Comparison of ENCODE assay signal across 8 cellular contexts in genomic region chr4:76214269-76214628, GRCh38. TPM values are rescaled to one million over a fixed set of nuclear protein-coding genes. Genes with fewer than 3 reads are reported as not detected.
DNase-seq lines count a peak whose midpoint lies in the region; ATAC-seq and TF ChIP-seq lines count a peak whose summit lies in the region.

No MANE protein-coding gene starts in this region.

- CTCF ChIA-PET in A673 (lab: Charles Lee): no interaction called here

- H3K4me1 ChIP-seq in A673 (ENCODE audit: insufficient read depth, low read length, poor library complexity, severe bottlenecking): peaks cover 13% of the 10 kb centered on the region
- H3K4me1 ChIP-seq in Peyer's patch: peaks cover 4 to 60% (median 8%) of the 10 kb centered on the region in 4 donors
- H3K4me1 ChIP-seq in esophagus squamous epithelium: peaks cover 55 to 92% (median 72%) of the 10 kb centered on the region in 3 donors

- H3K36me3 ChIP-seq in A673 (ENCODE audit: insufficient read depth, low read length, poor library complexity, severe bottlenecking) (no peaks in the 10 kb centered on the region), Peyer's patch (peaks cover 0 to 2% (median 0%) of the 10 kb centered on the region in 3 donors), esophagus squamous epithelium (no peaks in the 10 kb centered on the region)

- ATAC-seq in GM19395 (IDR thresholded peaks at IDR 0.05; ENCODE audit: unreplicated experiment): peak; percentile 1

- POLR2A ChIA-PET in A673 (lab: Charles Lee; ENCODE audit: low non-redundant PET): no interaction called here

- H3K27me3 ChIP-seq in A673 (replicated peaks; ENCODE audit: insufficient read depth, low read depth, low read length, poor library complexity): no peaks in the 10 kb centered on the region
- no peaks in the 10 kb centered on the region for H3K27me3 ChIP-seq in Peyer's patch
- H3K27me3 ChIP-seq in esophagus squamous epithelium: no peaks in the 10 kb centered on the region

- 18 to 22% methylated on average over 5 of the region's 5 CpGs for WGBS in esophagus squamous epithelium, 2 donors

- H3K9me3 ChIP-seq in A673 (ENCODE audit: low read depth, low read length, poor library complexity, severe bottlenecking): no peaks in the 10 kb centered on the region
- no peaks in the 10 kb centered on the region for H3K9me3 ChIP-seq in Peyer's patch
- H3K9me3 ChIP-seq in esophagus squamous epithelium: no peaks in the 10 kb centered on the region

- H3K4me3 ChIP-seq in A673 (ENCODE audit: low read depth, low read length, poor library complexity, severe bottlenecking) (peak overlapping the region; percentile 61), Peyer's patch (peak overlapping the region; percentile 46 to 75 (median 72)), esophagus squamous epithelium (peak overlapping the region; percentile 81 to 96 (median 84)), retinal pigment epithelial cell (ENCODE audit: low read length) (peak overlapping the region; percentile 65)

- intact Hi-C loops in A673 (cut with micrococcal nuclease; ENCODE audit: unreplicated experiment): no loop called here
- intact Hi-C loops in esophagus squamous epithelium (cut with DNase I): no loop called here

- H3K27ac ChIP-seq in A673 (ENCODE audit: low read depth, low read length, poor library complexity, severe bottlenecking) (peak overlapping the region; percentile 77), Peyer's patch (peak overlapping the region; percentile 85 to 98 (median 92)), esophagus squamous epithelium (peak overlapping the region; percentile 98)

- DNase-seq in A673 (ENCODE audit: low spot score) (no peak), Peyer's patch (peak in 2 of 3 donors; percentile 52 to 64), esophagus squamous epithelium (lab: John Stamatoyannopoulos, UW) (no peak), retinal pigment epithelial cell (ENCODE audit: low read depth) (no peak), MV-4-11 (lab: John Stamatoyannopoulos, UW) (no peak)
- DNase-seq in NK-92 treated with Interleukin-12 subunit alpha and Interleukin-12 subunit beta, amount 100 ng/mL, for 24 hours (lab: John Stamatoyannopoulos, UW): no peak
- DNase-seq in stimulated activated CD4-positive, alpha-beta T cell treated with anti-CD3 and anti-CD28 coated beads, Interleukin-4, amount 100 ng/mL, for 1 hour: no peak

- TF ChIP-seq POLR2A in Peyer's patch (IDR thresholded peaks at IDR 0.05) (no peak), esophagus squamous epithelium (IDR thresholded peaks at IDR 0.05) (no peak)

- TF ChIP-seq CTCF in A673 (conservative IDR thresholded peaks at IDR 0.05; ENCODE audit: low read depth, low read length) (no peak), Peyer's patch (IDR thresholded peaks at IDR 0.05) (no peak), esophagus squamous epithelium (IDR thresholded peaks at IDR 0.05) (no peak), retinal pigment epithelial cell (conservative IDR thresholded peaks at IDR 0.05; ENCODE audit: low read depth, low read length) (no peak)

- BruUV-seq in A673 (replicated peaks; lab: Mats Ljungman, UMichigan): no TSS peak

RNA-seq across cellular contexts. Expression of gene SCARB2, which starts 0.6 kb away (rescaled TPM):
- total RNA-seq in A673 (2021) (27.0 and 27.9 TPM in 2 replicates), Peyer's patch (100 to 1,000 TPM in 3 of 4 donors, 10 to 100 TPM in 1; 40.4 to 225 (median 170) TPM), esophagus squamous epithelium (10 to 100 TPM; 50.3 to 91.2 (median 72.8) TPM)

RNA-seq across cellular contexts. Expression of gene FAM47E, which starts 37.3 kb away (rescaled TPM):
- total RNA-seq in A673 (2021) (0.21 TPM in 1 of 2 replicates, not detected in the other), Peyer's patch (10 to 100 TPM in 1 of 4 donors, 1 to 10 TPM in 2, under 1 TPM in 1; 0.83 to 13.9 (median 7.6) TPM), esophagus squamous epithelium (under 1 TPM in 2 of 4 donors, not detected in 2; 0.44 to 0.76 TPM)

Comparison
In these comparisons a context has a peak if more than half of its experiments do, and no peak if none do; other contexts are left out.
1. DNase-seq: peak in Peyer's patch (2 of 3); none in A673 (single experiment), esophagus squamous epithelium (single experiment), retinal pigment epithelial cell (single experiment), NK-92 treated with Interleukin-12 subunit alpha and Interleukin-12 subunit beta, amount 100 ng/mL, for 24 hours (single experiment), stimulated activated CD4-positive, alpha-beta T cell treated with anti-CD3 and anti-CD28 coated beads, Interleukin-4, amount 100 ng/mL, for 1 hour (single experiment) and MV-4-11 (single experiment).
2. Peak in every context shown above with its lines, with median percentiles within 50 percentile points of each other: H3K27ac ChIP-seq and H3K4me3 ChIP-seq.